In genomic region chr14:101761032-101761880, GRCh38 we compare ENCODE assay signal across 8 cellular contexts. TPM values are rescaled to one million over a fixed set of nuclear protein-coding genes. Genes with fewer than 3 reads are reported as not detected.
DNase-seq lines count a peak whose midpoint lies in the region; ATAC-seq and TF ChIP-seq lines count a peak whose summit lies in the region.

PPP2R5C (plus strand) TSS chr14:101761709; CDS start chr14:101761894, 185 bp downstream.

- H3K4me1 Mint-ChIP-seq in CD8-positive, alpha-beta memory T cell, result peaks cover 38 to 64% (median 44%) of the 10 kb centered on the region in 3 donors

- POLR2A ChIA-PET in CD8-positive, alpha-beta memory T cell (lab: Charles Lee), result interaction anchor here (0.5 to 2.2 kb wide), 14 partner anchors 30 to 73 kb away, joined by 3 to 19 read pairs (median 6); no protein-coding TSS in a partner anchor

- H2AFZ ChIP-seq in OCI-LY1 (ENCODE audit: low read length), result 0 out of 2 replicates have a peak within 1 kb of the TSS, but pooled peaks have one; percentile 90

- no peaks in the 10 kb centered on the region for H3K9me3 Mint-ChIP-seq in CD8-positive, alpha-beta memory T cell

- H3F3A ChIP-seq in OCI-LY1 (ENCODE audit: insufficient read depth, low read length), result no peaks in the 10 kb centered on the region; the same call in 1 of the 2 replicates

- H3K9ac ChIP-seq in OCI-LY1 (ENCODE audit: low read length), result peak within 1 kb of the TSS; percentile 90

- peak within 1 kb of the TSS; percentile 100 for H3K4me2 ChIP-seq in OCI-LY1 (ENCODE audit: low read length)

- H3K27ac Mint-ChIP-seq in CD8-positive, alpha-beta memory T cell, result peak within 1 kb of the TSS; percentile 87 to 98 (median 96)

- peak within 1 kb of the TSS; percentile 92 to 100 (median 97) for H3K4me3 Mint-ChIP-seq in CD8-positive, alpha-beta memory T cell

- peak; percentile 85 to 93 (median 87) for DNase-seq in CD8-positive, alpha-beta memory T cell
- DNase-seq in HT1080 (ENCODE audit: low read depth), result peak; percentile 55
- DNase-seq in activated CD8-positive, alpha-beta memory T cell treated with anti-CD3 and anti-CD28 coated beads, Interleukin-2, amount 50 U/mL, for 4 hours, result peak; percentile 83
- DNase-seq in midbrain (lab: John Stamatoyannopoulos, UW), result peak; percentile 92
- DNase-seq in stimulated activated CD8-positive, alpha-beta memory T cell treated with anti-CD3 and anti-CD28 coated beads, Interleukin-15, amount 100 ng/mL, for 4 hours (ENCODE audit: low read depth in 2 of 2), result peak; percentile 74 to 77

- H3K9me3 ChIP-seq in CD8-positive, alpha-beta memory T cell (ENCODE audit: low read length), result no peaks in the 10 kb centered on the region
- H3K9me3 ChIP-seq in OCI-LY1 (ENCODE audit: low read length), result no peaks in the 10 kb centered on the region

- H3K9me2 ChIP-seq in OCI-LY1 (ENCODE audit: low read depth, low read length), result no peaks in the 10 kb centered on the region

- H3K36me3 Mint-ChIP-seq in CD8-positive, alpha-beta memory T cell, result peaks cover 5 to 38% (median 14%) of the 10 kb centered on the region in 3 donors

- peak; percentile 49 for ATAC-seq in GM21360 (IDR thresholded peaks at IDR 0.05; ENCODE audit: unreplicated experiment)

- no peak for TF ChIP-seq CTCF in OCI-LY1 (IDR thresholded peaks at IDR 0.05; ENCODE audit: low read length)

- no peaks in the 10 kb centered on the region for H4K20me1 ChIP-seq in OCI-LY1 (ENCODE audit: insufficient read depth, low read length)

- peaks cover 16% of the 10 kb centered on the region for H3K36me3 ChIP-seq in CD8-positive, alpha-beta memory T cell (ENCODE audit: insufficient read depth, low read length)
- peaks cover 15% of the 10 kb centered on the region; the same call in 1 of the 2 replicates for H3K36me3 ChIP-seq in OCI-LY1 (ENCODE audit: insufficient read depth, low read length)

- in situ Hi-C loops in endometrial microvascular endothelial cells (cut with HindIII; ENCODE audit: inconsistent ontology term, low pct_unique_long_range_greater_than_20kb, low sequenced_read_pairs), result no loop called here

- peaks cover 34% of the 10 kb centered on the region for H3K4me1 ChIP-seq in CD8-positive, alpha-beta memory T cell (ENCODE audit: insufficient read depth, low read length)
- peaks cover 23% of the 10 kb centered on the region for H3K4me1 ChIP-seq in OCI-LY1 (ENCODE audit: insufficient read depth, low read length, severe bottlenecking)

- CTCF ChIA-PET in CD8-positive, alpha-beta memory T cell (lab: Charles Lee), result interaction anchor here (1.2 to 1.9 kb wide), 4 partner anchors 10 to 55 kb away, joined by 4 to 15 read pairs (median 9); no protein-coding TSS in a partner anchor

- peak within 1 kb of the TSS; percentile 75 for H3K27ac ChIP-seq in CD8-positive, alpha-beta memory T cell (ENCODE audit: low read depth, low read length)
- H3K27ac ChIP-seq in OCI-LY1 (ENCODE audit: low read depth, low read length, poor library complexity, severe bottlenecking), result peak within 1 kb of the TSS; percentile 71

- no peaks in the 10 kb centered on the region for H3K27me3 ChIP-seq in CD8-positive, alpha-beta memory T cell (ENCODE audit: insufficient read depth, low read length, poor library complexity, severe bottlenecking)
- H3K27me3 ChIP-seq in OCI-LY1 (ENCODE audit: insufficient read depth, low read length), result no peaks in the 10 kb centered on the region

- H3K79me2 ChIP-seq in OCI-LY1 (ENCODE audit: insufficient read depth, low read length), result no peaks in the 10 kb centered on the region

- H3K27me3 Mint-ChIP-seq in CD8-positive, alpha-beta memory T cell, result peaks cover 0 to 4% of the 10 kb centered on the region in 2 donors

- peak within 1 kb of the TSS; percentile 93 for H3K4me3 ChIP-seq in CD8-positive, alpha-beta memory T cell (ENCODE audit: low read length)
- peak within 1 kb of the TSS; percentile 100 for H3K4me3 ChIP-seq in OCI-LY1 (ENCODE audit: low read depth, low read length, poor library complexity, severe bottlenecking)

RNA-seq across cellular contexts. Expression of gene PPP2R5C, which starts in this region (rescaled TPM):
- 100 to 1,000 TPM; 278 to 307 TPM for total RNA-seq in CD8-positive, alpha-beta memory T cell
- polyA plus RNA-seq in CD8-positive, alpha-beta memory T cell, result 342 TPM
- 89.3 and 93.2 TPM in 2 replicates for total RNA-seq in HT1080 (2014; rRNA removed; shearing (Covaris generic))
- polyA plus RNA-seq in HT1080 (2015; cell fraction: cytosol; rRNA removed), result 109 and 133 TPM in 2 replicates
- polyA plus RNA-seq in HT1080 (2015; cell fraction: nucleus; rRNA removed), result 81.7 and 92.3 TPM in 2 replicates
- 60.6 TPM for total RNA-seq in endometrial microvascular endothelial cells (ENCODE audit: inconsistent ontology term)

Comparison
In these comparisons a context has a peak if more than half of its experiments do, and no peak if none do; other contexts are left out.
1. Peak in every context shown above with its lines: DNase-seq, ATAC-seq, H3K4me3 ChIP-seq and H3K27ac ChIP-seq.